In the genomic region with DNA sequence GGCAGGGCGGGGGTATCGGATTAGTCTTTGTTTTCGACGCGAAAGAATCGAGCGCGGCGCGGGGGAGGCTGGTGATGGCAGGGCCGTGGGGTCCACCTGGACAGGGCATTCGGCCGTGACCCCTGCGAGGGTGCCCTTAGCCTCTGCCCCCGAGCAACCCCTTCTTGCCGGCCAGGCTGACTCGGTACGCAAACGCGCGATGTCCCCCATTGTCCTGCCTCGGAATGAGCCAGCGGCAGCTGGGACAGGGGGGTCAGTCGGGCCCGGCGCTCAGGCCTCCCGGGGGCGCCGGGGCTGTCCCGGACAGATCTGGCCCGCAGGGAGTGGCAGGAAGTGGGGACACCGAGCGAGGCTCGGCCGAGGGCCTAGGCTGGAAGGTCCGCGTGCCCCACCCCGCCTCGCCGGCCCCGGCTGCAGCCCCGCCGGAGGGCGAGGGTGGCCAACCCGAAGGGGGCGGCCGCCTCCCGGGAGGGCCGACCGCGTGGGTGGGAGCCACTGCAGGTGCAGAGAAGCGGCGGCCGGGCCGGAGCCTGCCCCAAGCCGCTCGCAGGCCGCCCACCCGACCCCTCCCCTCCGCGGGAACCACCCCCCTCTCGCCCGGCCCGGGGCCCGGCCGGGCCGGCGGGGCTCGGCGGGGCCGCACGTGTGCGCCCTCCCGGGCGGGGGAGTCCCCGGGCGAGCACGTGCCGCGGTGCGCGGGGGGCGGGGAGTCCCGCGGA, we compare ENCODE assay signal across 8 cellular contexts. TPM values are rescaled to one million over a fixed set of nuclear protein-coding genes. Genes with fewer than 3 reads are reported as not detected.
DNase-seq lines count a peak whose midpoint lies in the region; ATAC-seq and TF ChIP-seq lines count a peak whose summit lies in the region.

A gene (plus strand): TSS at position 708 of the 719 bp plus-strand sequence. CDS start 1,494 bp downstream, outside the sequence.

- H3K27ac Mint-ChIP-seq in activated CD4-positive, alpha-beta T cell treated with anti-CD3 and anti-CD28 coated beads, Interleukin-2, amount 10 ng/mL, durations not matched to agents 24 days and 14 days = peak within 1 kb of the TSS; percentile 88
- H3K27ac Mint-ChIP-seq in endothelial cell (ENCODE audit: unreplicated experiment) = peak within 1 kb of the TSS; percentile 85

- H3K9ac ChIP-seq in muscle layer of colon (ENCODE audit: low read length) = peak within 1 kb of the TSS; percentile 28

- no peak for TF ChIP-seq POLR2A in transverse colon (IDR thresholded peaks at IDR 0.05)

- WGBS in transverse colon (ENCODE audit: low coverage in 1 of 2), 2 donors = 6% methylated on average over 21 of the region's 85 CpGs; no CpG with 5 or more reads in 1 of the 2 donors

- peaks cover 27% of the 10 kb centered on the region for H3K36me3 Mint-ChIP-seq in activated CD4-positive, alpha-beta T cell treated with anti-CD3 and anti-CD28 coated beads, Interleukin-2, amount 10 ng/mL, durations not matched to agents 24 days and 14 days (ENCODE audit: low read depth)
- H3K36me3 Mint-ChIP-seq in endothelial cell (ENCODE audit: low read depth, unreplicated experiment) = peaks cover 12% of the 10 kb centered on the region

- H3K27me3 Mint-ChIP-seq in activated CD4-positive, alpha-beta T cell treated with anti-CD3 and anti-CD28 coated beads, Interleukin-2, amount 10 ng/mL, durations not matched to agents 24 days and 14 days = peaks cover 9% of the 10 kb centered on the region
- peaks cover 24% of the 10 kb centered on the region for H3K27me3 Mint-ChIP-seq in endothelial cell (ENCODE audit: unreplicated experiment)

- in situ Hi-C loops in transverse colon (cut with MboI; ENCODE audit: low pct_ligation_motif_present in 1 of 4, low pct_unique_long_range_greater_than_20kb in 1 of 4, low sequenced_read_pairs in 3 of 4) = loop anchor here in 1 of 4 donors (25.0 kb wide), 1 partner anchor 147 kb away; a partner anchor contains a TSS

- no peaks in the 10 kb centered on the region for H3K9me3 Mint-ChIP-seq in activated CD4-positive, alpha-beta T cell treated with anti-CD3 and anti-CD28 coated beads, Interleukin-2, amount 10 ng/mL, durations not matched to agents 24 days and 14 days
- no peaks in the 10 kb centered on the region for H3K9me3 Mint-ChIP-seq in endothelial cell (ENCODE audit: unreplicated experiment)

- H3K27ac ChIP-seq in muscle layer of colon (ENCODE audit: low read depth, low read length) (peak within 1 kb of the TSS; percentile 73), transverse colon (peak within 1 kb of the TSS; percentile 89 to 96 (median 92))

- H3K9me3 ChIP-seq in BE2C = no peaks in the 10 kb centered on the region
- no peaks in the 10 kb centered on the region for H3K9me3 ChIP-seq in muscle layer of colon (ENCODE audit: low read length)
- H3K9me3 ChIP-seq in transverse colon = no peaks in the 10 kb centered on the region

- H3K4me3 ChIP-seq in BE2C (ENCODE audit: low read depth, low read length) (peak within 1 kb of the TSS; percentile 62), muscle layer of colon (ENCODE audit: low read depth in 1 of 2, low read length in 2 of 2) (peak within 1 kb of the TSS; percentile 45 to 60), transverse colon (peak within 1 kb of the TSS; percentile 34 to 73 (median 65))

- H3K27me3 ChIP-seq in BE2C = no peaks in the 10 kb centered on the region
- H3K27me3 ChIP-seq in muscle layer of colon (ENCODE audit: control insufficient read depth in 1 of 2, insufficient read depth in 2 of 2, low read length in 2 of 2) = peaks cover 0 to 6% of the 10 kb centered on the region in 2 donors
- H3K27me3 ChIP-seq in transverse colon = no peaks in the 10 kb centered on the region

- H3K36me3 ChIP-seq in BE2C = peaks cover 5% of the 10 kb centered on the region; the same call in 1 of the 2 replicates
- no peaks in the 10 kb centered on the region for H3K36me3 ChIP-seq in muscle layer of colon (ENCODE audit: insufficient read depth, low read length)
- no peaks in the 10 kb centered on the region for H3K36me3 ChIP-seq in transverse colon

- peak; percentile 57 for DNase-seq in BE2C
- peak; percentile 78 for DNase-seq in activated CD4-positive, alpha-beta T cell treated with anti-CD3 and anti-CD28 coated beads, Interleukin-2, amount 10 ng/mL, durations not matched to agents 24 days and 14 days
- DNase-seq in endothelial cell (ENCODE audit: low spot score) = peak; percentile 49
- DNase-seq in transverse colon = peak; percentile 68
- no peak for DNase-seq in NCI-H2029 treated with DMSO at 0.1 percent for 48 hours (lab: John Stamatoyannopoulos, UW)

- intact Hi-C loops in activated CD4-positive, alpha-beta T cell treated with anti-CD3 and anti-CD28 coated beads, Interleukin-2, amount 10 ng/mL, durations not matched to agents 24 days and 14 days (cut with micrococcal nuclease) = no loop called here
- intact Hi-C loops in transverse colon (cut with DNase I; ENCODE audit: low total_unique reads) = loop anchor here (10.0 kb wide), 2 partner anchors 60 to 160 kb away; a partner anchor contains a TSS

- ATAC-seq in GM19025 (IDR thresholded peaks at IDR 0.05; ENCODE audit: low read depth, unreplicated experiment) = peak; percentile 36
- peak; percentile 28 for ATAC-seq in HG03520 (IDR thresholded peaks at IDR 0.05; ENCODE audit: unreplicated experiment)

- TF ChIP-seq CTCF in BE2C (IDR thresholded peaks at IDR 0.05; ENCODE audit: low read depth, low read length) (no peak), endothelial cell (IDR thresholded peaks at IDR 0.05; ENCODE audit: unreplicated experiment) (no peak), transverse colon (IDR thresholded peaks at IDR 0.05) (no peak)

- H3K4me1 Mint-ChIP-seq in activated CD4-positive, alpha-beta T cell treated with anti-CD3 and anti-CD28 coated beads, Interleukin-2, amount 10 ng/mL, durations not matched to agents 24 days and 14 days = peaks cover 74% of the 10 kb centered on the region
- H3K4me1 Mint-ChIP-seq in endothelial cell (ENCODE audit: unreplicated experiment) = peaks cover 47% of the 10 kb centered on the region

- no peak for TF ChIP-seq EP300 in transverse colon (IDR thresholded peaks at IDR 0.05; ENCODE audit: low read depth)

- H3K4me3 Mint-ChIP-seq in activated CD4-positive, alpha-beta T cell treated with anti-CD3 and anti-CD28 coated beads, Interleukin-2, amount 10 ng/mL, durations not matched to agents 24 days and 14 days = peak within 1 kb of the TSS; percentile 87
- peak within 1 kb of the TSS; percentile 93 for H3K4me3 Mint-ChIP-seq in endothelial cell (ENCODE audit: unreplicated experiment)

- H3K4me1 ChIP-seq in BE2C = peaks cover 3% of the 10 kb centered on the region; the same call in 1 of the 2 replicates
- peaks cover 37% of the 10 kb centered on the region for H3K4me1 ChIP-seq in muscle layer of colon (ENCODE audit: insufficient read depth, low read length)
- peaks cover 27 to 86% (median 77%) of the 10 kb centered on the region in 4 donors for H3K4me1 ChIP-seq in transverse colon

RNA-seq across cellular contexts. Expression of the gene that starts here (rescaled TPM):
- polyA plus RNA-seq in BE2C (2012; ENCODE audit: insufficient read depth, insufficient read length, low read depth) = 14.6 TPM
- total RNA-seq in activated CD4-positive, alpha-beta T cell treated with anti-CD3 and anti-CD28 coated beads, Interleukin-2, amount 10 ng/mL, durations not matched to agents 24 days and 14 days = 20.7 and 22.0 TPM in 2 replicates
- total RNA-seq in endothelial cell (ENCODE audit: unreplicated experiment) = 23.0 TPM
- 10 to 100 TPM; 20.2 to 26.9 (median 22.5) TPM for total RNA-seq in transverse colon
